ENCODE assay signal across 8 cellular contexts in genomic region chr6:111481836-111482235, GRCh38. TPM values are rescaled to one million over a fixed set of nuclear protein-coding genes. Genes with fewer than 3 reads are reported as not detected.
A peak's percentile ranks its signal among the peaks of the same experiment; 100 is the strongest.
DNase-seq lines count a peak whose midpoint lies in the region; ATAC-seq and TF ChIP-seq lines count a peak whose summit lies in the region.

No MANE protein-coding gene starts in this region.

- no peaks in the 10 kb centered on the region for H3K27me3 Mint-ChIP-seq in IgD-negative memory B cell
- H3K27me3 Mint-ChIP-seq in brain: peaks cover 6% of the 10 kb centered on the region

- H3K9me3 Mint-ChIP-seq in IgD-negative memory B cell (no peaks in the 10 kb centered on the region), brain (peaks cover 0 to 5% (median 0%) of the 10 kb centered on the region in 5 experiments)

- H3K4me1 ChIP-seq in lower lobe of right lung (peaks cover 52% of the 10 kb centered on the region), urinary bladder (ENCODE audit: insufficient read depth) (no peaks in the 10 kb centered on the region)

- intact Hi-C loops in lower lobe of right lung (cut with DNase I): no loop called here

- H3K4me3 Mint-ChIP-seq in IgD-negative memory B cell (peak overlapping the region; percentile 91 to 99 (median 96)), brain (peak overlapping the region; percentile 95 to 100 (median 98))

- peak overlapping the region; percentile 87 to 96 (median 94) for H3K27ac Mint-ChIP-seq in IgD-negative memory B cell
- H3K27ac Mint-ChIP-seq in brain: peak overlapping the region; percentile 97 to 100 (median 97)

- DNase-seq in A172 (ENCODE audit: low spot score) (peak; percentile 33), lower lobe of right lung (no peak), KG1 (lab: John Stamatoyannopoulos, UW) (no peak)

- peak overlapping the region; percentile 98 for H3K27ac ChIP-seq in lower lobe of right lung
- peak overlapping the region; percentile 98 for H3K27ac ChIP-seq in urinary bladder (ENCODE audit: low read depth)

- 3% methylated on average over 10 of the region's 10 CpGs for WGBS in urinary bladder

- no peaks in the 10 kb centered on the region for H3K9me3 ChIP-seq in lower lobe of right lung

- H3K4me1 Mint-ChIP-seq in IgD-negative memory B cell (peaks cover 29 to 40% (median 30%) of the 10 kb centered on the region in 3 donors), brain (peaks cover 70% of the 10 kb centered on the region)

- H3K36me3 ChIP-seq in lower lobe of right lung: no peaks in the 10 kb centered on the region
- no peaks in the 10 kb centered on the region for H3K36me3 ChIP-seq in urinary bladder (ENCODE audit: insufficient read depth)

- H3K36me3 Mint-ChIP-seq in IgD-negative memory B cell (no peaks in the 10 kb centered on the region), brain (peaks cover 9% of the 10 kb centered on the region)

- ATAC-seq in GM19324 (IDR thresholded peaks at IDR 0.05; ENCODE audit: low FRiP score, unreplicated experiment) (peak; percentile 12), lower lobe of right lung (peak; percentile 2 to 4), HG03378 (IDR thresholded peaks at IDR 0.05; ENCODE audit: unreplicated experiment) (no peak)

- TF ChIP-seq CTCF in brain (conservative IDR thresholded peaks at IDR 0.05) (no peak), lower lobe of right lung (IDR thresholded peaks at IDR 0.05) (no peak)

- H3K4me3 ChIP-seq in lower lobe of right lung (peak overlapping the region; percentile 81), urinary bladder (ENCODE audit: low read depth, low read length) (peak overlapping the region; percentile 99)

- no peaks in the 10 kb centered on the region for H3K27me3 ChIP-seq in lower lobe of right lung (ENCODE audit: low read depth)

RNA-seq across cellular contexts. Expression of gene REV3L, which starts 1.2 kb away (rescaled TPM):
- 14.9 and 15.3 TPM in 2 replicates for total RNA-seq in A172 (2014; rRNA removed; shearing (Covaris generic))
- polyA plus RNA-seq in IgD-negative memory B cell (16.5 TPM), brain (ENCODE audit: insufficient read depth, low read depth, low replicate concordance) (11.8 TPM), urinary bladder (33.8 TPM)
- total RNA-seq in lower lobe of right lung (30.3 TPM), urinary bladder (132 TPM)
